In the genomic region with DNA sequence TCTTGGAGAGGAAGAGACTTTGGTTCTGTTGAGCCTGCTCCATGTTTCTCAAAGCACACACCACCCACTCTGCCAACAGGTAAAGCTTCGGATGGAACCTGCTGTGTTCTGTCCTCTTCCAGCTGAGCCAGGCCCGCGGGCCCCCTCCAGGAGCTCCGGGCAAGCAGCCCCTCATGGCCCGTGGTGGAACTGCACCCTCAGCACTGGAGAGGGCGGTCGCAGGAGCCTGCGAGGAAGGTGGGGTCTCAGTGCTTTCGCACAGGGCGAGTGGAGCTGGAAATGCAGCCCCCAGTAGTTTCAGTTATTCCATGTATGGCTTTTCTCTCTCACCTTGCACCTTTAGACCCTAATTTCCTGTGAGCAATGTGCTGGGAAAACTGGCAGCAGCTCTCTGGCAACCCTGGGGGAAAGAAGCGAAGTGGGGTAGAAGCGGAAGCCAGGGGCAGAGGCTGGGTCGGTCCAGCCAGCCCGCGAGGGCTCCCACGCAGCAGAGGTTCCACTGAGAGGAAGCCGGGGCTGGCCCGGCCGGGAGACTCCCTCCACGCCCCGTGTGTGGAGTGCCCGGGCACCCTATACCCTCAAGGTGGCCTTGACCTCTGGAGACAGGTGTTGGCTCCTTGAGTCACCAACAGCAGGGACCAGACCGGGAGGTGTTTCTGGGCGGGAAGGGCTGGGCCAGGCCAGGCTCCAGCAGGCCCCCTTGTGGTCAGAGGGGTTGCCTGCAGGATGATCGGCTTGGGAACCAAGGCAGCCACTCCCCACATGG, we compare ENCODE assay signal across 8 cellular contexts.
DNase-seq lines count a peak whose midpoint lies in the region; ATAC-seq and TF ChIP-seq lines count a peak whose summit lies in the region.

No MANE protein-coding gene starts in this region.

- no peaks in the 10 kb centered on the region for H3K9me1 ChIP-seq in IMR-90 (ENCODE audit: insufficient read depth, low read length)

- H3K4me2 ChIP-seq in IMR-90 (ENCODE audit: low read depth, low read length) = peak overlapping the region; percentile 51; the same call in 1 of the 2 replicates

- H2AFZ ChIP-seq in IMR-90 (replicated peaks; ENCODE audit: low read length, poor library complexity) = peak overlapping the region; percentile 69

- H3K23ac ChIP-seq in IMR-90 (ENCODE audit: low read depth, low read length) = no peak overlapping the region

- no peaks in the 10 kb centered on the region for H3K4me1 ChIP-seq in IMR-90 (ENCODE audit: control insufficient read depth, insufficient read depth, low read length)
- H3K4me1 ChIP-seq in adrenal gland (replicated peaks in 1 of 2) = peaks cover 0 to 5% of the 10 kb centered on the region in 2 donors

- no peak overlapping the region for H4K5ac ChIP-seq in IMR-90 (ENCODE audit: low read depth, low read length)

- H3K27ac ChIP-seq in IMR-90 (ENCODE audit: insufficient read depth, low read length) = no peak overlapping the region
- no peak overlapping the region for H3K27ac ChIP-seq in adrenal gland

- no peak overlapping the region for H2BK15ac ChIP-seq in IMR-90 (ENCODE audit: low read depth, low read length)

- intact Hi-C loops in IMR-90 (cut with micrococcal nuclease) = loop anchor here (1.0 to 5.0 kb wide), 2 partner anchors 318 to 331 kb away; partner anchors contain the start of gene BARX2
- intact Hi-C loops in adrenal gland (cut with DNase I) = no loop called here

- POLR2A ChIA-PET in IMR-90 (lab: Charles Lee; ENCODE audit: unreplicated experiment) = no interaction called here

- H3K9ac ChIP-seq in IMR-90 (ENCODE audit: low read depth, low read length) = no peak overlapping the region

- H3K79me1 ChIP-seq in IMR-90 (ENCODE audit: low read depth in 1 of 2, low read length in 2 of 2) = no peaks in the 10 kb centered on the region

- no peak overlapping the region for H2BK20ac ChIP-seq in IMR-90 (ENCODE audit: low read depth, low read length)

- H4K91ac ChIP-seq in IMR-90 (ENCODE audit: insufficient read depth, low read depth, low read length) = no peak overlapping the region

- no peaks in the 10 kb centered on the region for H3K36me3 ChIP-seq in IMR-90 (ENCODE audit: control insufficient read depth, insufficient read depth, low read length)
- no peaks in the 10 kb centered on the region for H3K36me3 ChIP-seq in adrenal gland (replicated peaks in 1 of 2)

- BruUV-seq in IMR-90 (replicated peaks; lab: Mats Ljungman, UMichigan) = no TSS peak

- no peak overlapping the region for H3K4ac ChIP-seq in IMR-90 (ENCODE audit: low read depth, low read length)

- H2BK120ac ChIP-seq in IMR-90 (ENCODE audit: low read depth, low read length) = no peak overlapping the region

- H2AK5ac ChIP-seq in IMR-90 (ENCODE audit: low read depth, low read length) = no peak overlapping the region

- no peak overlapping the region for H3K4me3 ChIP-seq in IMR-90 (ENCODE audit: insufficient read depth, low read depth, low read length)
- H3K4me3 ChIP-seq in adrenal gland = peak overlapping the region in 1 of 4 donors; percentile 13

- no peak overlapping the region for H2BK5ac ChIP-seq in IMR-90 (ENCODE audit: low read depth, low read length, poor library complexity, severe bottlenecking)

- H4K20me1 ChIP-seq in IMR-90 (ENCODE audit: insufficient read depth, low read length) = no peaks in the 10 kb centered on the region

- 11% methylated on average over 6 of the region's 25 CpGs; no CpG with 5 or more reads in 1 of the 2 experiments for WGBS in IMR-90 (ENCODE audit: extremely low coverage in 2 of 2, insufficient read length in 1 of 2), 2 experiments
- 1 to 6% (median 4%) methylated on average over 14 to 25 of the region's 25 CpGs for WGBS in adrenal gland, 4 donors

- H3K18ac ChIP-seq in IMR-90 (ENCODE audit: low read depth, low read length) = no peak overlapping the region

- ATAC-seq in GM21576 (IDR thresholded peaks at IDR 0.05; ENCODE audit: unreplicated experiment) (peak; percentile 79), IMR-90 (ENCODE audit: low read depth) (peak; percentile 93)

- in situ Hi-C loops in IMR-90 (cut with MboI; ENCODE audit: low sequenced_read_pairs) = loop anchor here (5.0 kb wide), 1 partner anchor 318 kb away; the partner anchor contains the start of gene BARX2

- TF ChIP-seq POLR2A in IMR-90 (IDR thresholded peaks at IDR 0.05; ENCODE audit: low read depth, low read length) (no peak), adrenal gland (IDR thresholded peaks at IDR 0.05) (no peak)

- no peaks in the 10 kb centered on the region for H3K9me3 ChIP-seq in IMR-90 (ENCODE audit: control insufficient read depth, insufficient read depth, low read length)
- no peaks in the 10 kb centered on the region for H3K9me3 ChIP-seq in adrenal gland (replicated peaks in 1 of 3)

- peak; percentile 61 for TF ChIP-seq CTCF in IMR-90 (conservative IDR thresholded peaks at IDR 0.05; ENCODE audit: low read depth, low read length)
- TF ChIP-seq CTCF in adrenal gland (IDR thresholded peaks at IDR 0.05) = peak; percentile 40 to 67 (median 54)

- H3K14ac ChIP-seq in IMR-90 (replicated peaks; ENCODE audit: low read depth, low read length) = no peak overlapping the region

- no peak overlapping the region for H2AK9ac ChIP-seq in IMR-90 (replicated peaks; ENCODE audit: low read depth, low read length, poor library complexity)

- no peak overlapping the region for H4K8ac ChIP-seq in IMR-90 (ENCODE audit: low read depth in 2 of 2, low read length in 2 of 2)

- CTCF ChIA-PET in IMR-90 (lab: Yijun Ruan, JAX) = interaction anchor here (0.5 to 1.9 kb wide), 2 partner anchors 332 to 1759 kb away, joined by 3 read pairs; no protein-coding TSS in a partner anchor

- H3K56ac ChIP-seq in IMR-90 (ENCODE audit: extremely low read depth, insufficient read depth, low read length) = no peak overlapping the region

- peaks cover 14% of the 10 kb centered on the region for H3K27me3 ChIP-seq in IMR-90 (ENCODE audit: control insufficient read depth, insufficient read depth, low read length)
- no peaks in the 10 kb centered on the region for H3K27me3 ChIP-seq in adrenal gland

- DNase-seq in EH (ENCODE audit: low read depth) = peak; percentile 35
- DNase-seq in IMR-90 = peak; percentile 13
- peak; percentile 45 for DNase-seq in T follicular helper cell (ENCODE audit: low read depth)
- peak; percentile 38 to 72 (median 56) for DNase-seq in adrenal gland
- peak; percentile 76 for DNase-seq in iPS-NIHi7 (ENCODE audit: extremely low spot score)
- DNase-seq in stimulated activated CD4-positive, alpha-beta T cell treated with anti-CD3 and anti-CD28 coated beads, Interleukin-15, amount 100 ng/mL, for 48 hours (ENCODE audit: low read depth in 2 of 2) = peak; percentile 52 to 60
- no peak for DNase-seq in MV-4-11 (lab: John Stamatoyannopoulos, UW)

- TF ChIP-seq RAD21 in IMR-90 (IDR thresholded peaks at IDR 0.05; ENCODE audit: low read length) = peak; percentile 65

- dilution Hi-C loops in IMR-90 (cut with HindIII; ENCODE audit: low sequenced_read_pairs, unreplicated experiment) = no loop called here

TF ChIP-seq in IMR-90, 13 proteins besides CTCF, POLR2A, EP300 and RAD21:
- TF ChIP-seq USF2 (IDR thresholded peaks at IDR 0.05; ENCODE audit: low read depth, low read length) (no peak), RFX5 (IDR thresholded peaks at IDR 0.05; ENCODE audit: low read depth, low read length) (no peak), SMC3 (IDR thresholded peaks at IDR 0.05; ENCODE audit: low read depth, low read length) (peak; percentile 63), MAZ (IDR thresholded peaks at IDR 0.05; ENCODE audit: borderline replicate concordance, low read depth, low read length) (no peak), BHLHE40 (IDR thresholded peaks at IDR 0.05; ENCODE audit: low read depth, low read length) (no peak)
